ENCODE assay signal across 1 cellular context in genomic region chr16:1825864-1826690, GRCh38.
TF ChIP-seq lines count a peak whose summit lies in the region.

No MANE protein-coding gene starts in this region.

TF ChIP-seq in K562, 482 proteins besides CTCF, POLR2A, EP300 and RAD21 (continued from another document):
- TF ChIP-seq, protein P1, sequence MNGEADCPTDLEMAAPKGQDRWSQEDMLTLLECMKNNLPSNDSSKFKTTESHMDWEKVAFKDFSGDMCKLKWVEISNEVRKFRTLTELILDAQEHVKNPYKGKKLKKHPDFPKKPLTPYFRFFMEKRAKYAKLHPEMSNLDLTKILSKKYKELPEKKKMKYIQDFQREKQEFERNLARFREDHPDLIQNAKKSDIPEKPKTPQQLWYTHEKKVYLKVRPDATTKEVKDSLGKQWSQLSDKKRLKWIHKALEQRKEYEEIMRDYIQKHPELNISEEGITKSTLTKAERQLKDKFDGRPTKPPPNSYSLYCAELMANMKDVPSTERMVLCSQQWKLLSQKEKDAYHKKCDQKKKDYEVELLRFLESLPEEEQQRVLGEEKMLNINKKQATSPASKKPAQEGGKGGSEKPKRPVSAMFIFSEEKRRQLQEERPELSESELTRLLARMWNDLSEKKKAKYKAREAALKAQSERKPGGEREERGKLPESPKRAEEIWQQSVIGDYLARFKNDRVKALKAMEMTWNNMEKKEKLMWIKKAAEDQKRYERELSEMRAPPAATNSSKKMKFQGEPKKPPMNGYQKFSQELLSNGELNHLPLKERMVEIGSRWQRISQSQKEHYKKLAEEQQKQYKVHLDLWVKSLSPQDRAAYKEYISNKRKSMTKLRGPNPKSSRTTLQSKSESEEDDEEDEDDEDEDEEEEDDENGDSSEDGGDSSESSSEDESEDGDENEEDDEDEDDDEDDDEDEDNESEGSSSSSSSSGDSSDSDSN (IDR thresholded peaks at IDR 0.05; ENCODE audit: borderline replicate concordance in 1 of 2, low read depth in 2 of 2, low read length in 2 of 2): peak in 1 of 2 experiments; percentile 19; a peak in 1 of 4 replicates
- TF ChIP-seq, protein P2, sequence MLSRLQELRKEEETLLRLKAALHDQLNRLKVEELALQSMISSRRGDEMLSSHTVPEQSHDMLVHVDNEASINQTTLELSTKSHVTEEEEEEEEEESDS (CRISPR knock-in tag; IDR thresholded peaks at IDR 0.05): no peak
- TF ChIP-seq RB1 (IDR thresholded peaks at IDR 0.05; ENCODE audit: low read depth) (peak; percentile 15; the same call in 1 of the 2 replicates), POLR2H (tag; IDR thresholded peaks at IDR 0.05; ENCODE audit: low read depth) (no peak), STAG1 (CRISPR knock-in tag; IDR thresholded peaks at IDR 0.05; ENCODE audit: borderline replicate concordance) (0 out of 2 replicates have a peak, but pooled peaks have one; percentile 6), ZNF274 (IDR thresholded peaks at IDR 0.05; ENCODE audit: borderline replicate concordance, low read depth, low read length) (no peak), CHCHD3 (CRISPR knock-in tag; IDR thresholded peaks at IDR 0.05) (no peak), SIN3A (IDR thresholded peaks at IDR 0.05; ENCODE audit: borderline replicate concordance in 2 of 2, control insufficient read depth in 1 of 2, low read depth in 2 of 2, low read length in 2 of 2) (peak in 1 of 2 experiments; percentile 61; a peak in 1 of 4 replicates), SAP30 (IDR thresholded peaks at IDR 0.05; ENCODE audit: borderline replicate concordance, insufficient read depth, low read depth, low read length, poor library complexity, severe bottlenecking) (peak; percentile 53), MAZ (CRISPR knock-in tag; conservative IDR thresholded peaks at IDR 0.05 in 1 of 2, IDR thresholded peaks at IDR 0.05 in 1 of 2) (0 out of 4 replicates have a peak, but pooled peaks of 1 of the 2 experiments have one; percentile 30), HNRNPLL (IDR thresholded peaks at IDR 0.05; ENCODE audit: low read depth, low read length, poor library complexity, severe bottlenecking) (peak; percentile 68), NONO (IDR thresholded peaks at IDR 0.05; ENCODE audit: low read depth in 2 of 2, low read length in 1 of 2) (0 out of 4 replicates have a peak, but pooled peaks of 1 of the 2 experiments have one; percentile 35), NUFIP1 (IDR thresholded peaks at IDR 0.05; ENCODE audit: partially characterized antibody) (no peak), ZBTB17 (CRISPR knock-in tag; IDR thresholded peaks at IDR 0.05) (no peak), HNRNPL (IDR thresholded peaks at IDR 0.05; ENCODE audit: low read depth, low read length) (0 out of 2 replicates have a peak, but pooled peaks have one; percentile 1), ZBTB7A (IDR thresholded peaks at IDR 0.05; ENCODE audit: borderline replicate concordance, control insufficient read depth, low read depth, low read length) (peak; percentile 36; the same call in 1 of the 2 replicates), CBX1 (IDR thresholded peaks at IDR 0.05; ENCODE audit: low read depth) (no peak)
